In the genomic region with DNA sequence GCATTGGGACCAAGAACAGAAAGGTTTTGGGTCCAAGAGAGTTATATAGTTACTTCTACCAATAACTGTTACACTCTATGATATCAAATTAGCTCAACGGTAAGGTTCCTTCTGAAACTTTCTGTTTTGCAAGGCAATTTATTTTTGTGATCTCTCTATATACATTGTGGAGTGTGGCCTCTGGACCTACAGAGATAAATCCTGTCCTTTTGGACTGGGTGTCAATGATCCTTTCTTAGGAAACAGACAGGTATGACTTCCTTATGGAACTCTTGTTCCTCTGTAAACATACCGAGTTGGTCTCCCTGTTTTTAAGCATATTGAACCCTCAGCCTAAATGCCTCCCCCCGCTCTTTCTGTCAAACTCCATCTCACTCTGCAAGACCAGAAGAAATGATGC, we compare ENCODE assay signal across 33 cellular contexts.
"Had no signal": no experiment of that assay in that cellular context is flagged by ENCODE, and none has a peak within 500 bp of the region (broad histone marks: within the 10 kb centered on the region; RNA-seq: fewer than 3 reads in every experiment).

No MANE protein-coding gene starts in this region.

- FAIRE-seq: astrocyte, bronchial epithelial cell had no signal

- H3K36me3 ChIP-seq: adrenal gland, ascending aorta, brain microvascular endothelial cell, breast epithelium, cardiac muscle cell had no signal

- H3K9me3 ChIP-seq: adrenal gland, ascending aorta, body of pancreas had no signal

- DNase-seq: activated effector memory CD4-positive, alpha-beta T cell treated with anti-CD3 and anti-CD28 coated beads, Interleukin-2, amount 50 U/mL, for 16 hours; activated effector memory CD4-positive, alpha-beta T cell treated with Interleukin-2 at 50 U/mL for 16 hours; activated gamma-delta T cell; activated gamma-delta T cell treated with Interleukin-2 at 50 U/mL for 16 hours; activated naive CD4-positive, alpha-beta T cell; activated naive CD4-positive, alpha-beta T cell treated with anti-CD3 and anti-CD28 coated beads for 36 hours; activated naive CD4-positive, alpha-beta T cell treated with anti-CD3 and anti-CD28 coated beads, Interleukin-2, amount 10 ng/mL, durations not matched to agents 7 days and 5 days; activated naive CD4-positive, alpha-beta T cell treated with anti-CD3 and anti-CD28 coated beads, Interleukin-2, amount 50 U/mL, for 16 hours; activated naive CD4-positive, alpha-beta T cell treated with Interleukin-2 at 50 U/mL for 16 hours; activated naive CD8-positive, alpha-beta T cell treated with anti-CD3 and anti-CD28 coated beads for 36 hours; activated naive CD8-positive, alpha-beta T cell treated with anti-CD3 and anti-CD28 coated beads, Interleukin-2, amount 10 ng/mL, durations not matched to agents 7 days and 5 days; activated naive CD8-positive, alpha-beta T cell treated with anti-CD3 and anti-CD28 coated beads, Interleukin-2, amount 50 U/mL, for 24 hours; activated T-cell treated with anti-CD3 and anti-CD28 coated beads, Interleukin-2, amount 50 U/mL, for 1 hour; activated T-cell treated with anti-CD3 and anti-CD28 coated beads, Interleukin-2, amount 50 U/mL, for 24 hours; activated T-cell treated with anti-CD3 and anti-CD28 coated beads, Interleukin-2, amount 50 U/mL, for 4 hours; activated T-cell treated with anti-CD3 and anti-CD28 coated beads, Interleukin-2, amount 50 U/mL, for 48 hours; activated T-cell treated with anti-CD3 and anti-CD28 coated beads, Interleukin-2, amount 50 U/mL, for 72 hours; adrenal gland; amniotic stem cell; amygdala; anterior cingulate cortex; aorta; body of pancreas; brain microvascular endothelial cell; central memory CD4-positive, alpha-beta T cell; cerebellar nuclear complex had no signal

- H3K27me3 ChIP-seq: adrenal gland, ascending aorta, body of pancreas, brain microvascular endothelial cell, breast epithelium, cardiac muscle cell had no signal

- ATAC-seq: activated naive CD4-positive, alpha-beta T cell treated with anti-CD3 and anti-CD28 coated beads, Interleukin-2, amount 50 U/mL, for 72 hours; activated naive CD8-positive, alpha-beta T cell treated with anti-CD3 and anti-CD28 coated beads, Interleukin-2, amount 50 U/mL, for 24 hours; activated T-cell treated with anti-CD3 and anti-CD28 coated beads, Interleukin-2, amount 50 U/mL, for 4 hours; activated T-cell treated with anti-CD3 and anti-CD28 coated beads, Interleukin-2, amount 50 U/mL, for 72 hours; activated T-helper 17 cell treated with anti-CD3 and anti-CD28 coated beads, Interleukin-2, amount 50 U/mL, for 72 hours; body of pancreas had no signal

- H3K4me1 ChIP-seq: adrenal gland, ascending aorta, body of pancreas, breast epithelium had no signal

- H3K4me3 ChIP-seq: adrenal gland, ascending aorta, body of pancreas, breast epithelium, cardiac muscle cell had no signal

- H3K27ac ChIP-seq: adrenal gland, ascending aorta, body of pancreas, brain microvascular endothelial cell, breast epithelium, cardiac muscle cell had no signal
